ENCODE assay signal across 8 cellular contexts in genomic region chr14:60514378-60515243, GRCh38. TPM values are rescaled to one million over a fixed set of nuclear protein-coding genes. Genes with fewer than 3 reads are reported as not detected.
DNase-seq lines count a peak whose midpoint lies in the region; ATAC-seq, FAIRE-seq and TF ChIP-seq lines count a peak whose summit lies in the region.

No MANE protein-coding gene starts in this region.

- H3K4me1 ChIP-seq in OCI-LY7 (ENCODE audit: insufficient read depth, low read length, poor library complexity, severe bottlenecking) = no peaks in the 10 kb centered on the region
- peaks cover 3% of the 10 kb centered on the region for H3K4me1 ChIP-seq in endothelial cell of umbilical vein (ENCODE audit: control insufficient read depth, extremely low read depth, insufficient read depth, low read length)
- peaks cover 4 to 10% of the 10 kb centered on the region in 2 donors for H3K4me1 ChIP-seq in neuronal stem cell (ENCODE audit: control insufficient read depth in 2 of 2, insufficient read depth in 1 of 2, low read depth in 1 of 2, low read length in 2 of 2)

- no peaks in the 10 kb centered on the region for H3K9me1 ChIP-seq in endothelial cell of umbilical vein (replicated peaks; ENCODE audit: control insufficient read depth, extremely low read depth, insufficient read depth, low read length)

- H3K27ac ChIP-seq in OCI-LY7 (ENCODE audit: low read depth, low read length, poor library complexity, severe bottlenecking) (no peak overlapping the region), endothelial cell of umbilical vein (ENCODE audit: insufficient read depth, low read depth, low read length) (no peak overlapping the region), neuronal stem cell (replicated peaks; ENCODE audit: low read length) (peak overlapping the region; percentile 88)

- H3K18ac ChIP-seq in neuronal stem cell (ENCODE audit: low read length) = peak overlapping the region; percentile 97

- H3K9me3 ChIP-seq in OCI-LY7 (ENCODE audit: low read length) = no peaks in the 10 kb centered on the region
- no peaks in the 10 kb centered on the region for H3K9me3 ChIP-seq in endothelial cell of umbilical vein (replicated peaks; ENCODE audit: control insufficient read depth, insufficient read depth, low read length)
- H3K9me3 ChIP-seq in neuronal stem cell (replicated peaks in 1 of 2; ENCODE audit: control insufficient read depth in 2 of 2, insufficient read depth in 1 of 2, low read depth in 1 of 2, low read length in 2 of 2) = peaks cover 0 to 7% of the 10 kb centered on the region in 2 donors

- H3K36me3 ChIP-seq in OCI-LY7 (ENCODE audit: insufficient read depth, low read length) (no peaks in the 10 kb centered on the region), endothelial cell of umbilical vein (ENCODE audit: control insufficient read depth in 2 of 2, extremely low read depth in 1 of 2, insufficient read depth in 2 of 2, low read length in 2 of 2) (no peaks in the 10 kb centered on the region), neuronal stem cell (replicated peaks in 1 of 2; ENCODE audit: control insufficient read depth in 2 of 2, insufficient read depth in 2 of 2, low read length in 2 of 2) (no peaks in the 10 kb centered on the region)

- BruUV-seq in OCI-LY7 (replicated peaks; lab: Mats Ljungman, UMichigan) = no TSS peak
- BruUV-seq in endothelial cell of umbilical vein (replicated peaks; lab: Mats Ljungman, UMichigan) = no TSS peak

- H3K9ac ChIP-seq in endothelial cell of umbilical vein (replicated peaks; ENCODE audit: extremely low read depth, insufficient read depth, low read length) (no peak overlapping the region), neuronal stem cell (ENCODE audit: low read depth, low read length, poor library complexity) (no peak overlapping the region)

- H2AFZ ChIP-seq in OCI-LY7 (ENCODE audit: low read length) (peak overlapping the region; percentile 40; the same call in 1 of the 2 replicates), endothelial cell of umbilical vein (ENCODE audit: low read depth, low read length) (peak overlapping the region; percentile 58), neuronal stem cell (ENCODE audit: low read length) (peak overlapping the region; percentile 93)

- H3K4me3 ChIP-seq in OCI-LY7 (ENCODE audit: low read depth, low read length, poor library complexity, severe bottlenecking) (no peak overlapping the region), endothelial cell of umbilical vein (replicated peaks in 1 of 3; ENCODE audit: insufficient read depth in 1 of 3, low read depth in 1 of 3, low read length in 3 of 3) (peak overlapping the region; percentile 11 to 40 (median 13)), neuronal stem cell (ENCODE audit: low read length in 2 of 2) (peak overlapping the region; percentile 42 to 75)

- H4K8ac ChIP-seq in neuronal stem cell (ENCODE audit: low read depth, low read length) = no peak overlapping the region

- no peak for TF ChIP-seq POLR2A in endothelial cell of umbilical vein (IDR thresholded peaks at IDR 0.05; ENCODE audit: low read depth, low read length)

- peak overlapping the region; percentile 88 for H2BK15ac ChIP-seq in neuronal stem cell (ENCODE audit: low read length)

- H3K4me2 ChIP-seq in OCI-LY7 (ENCODE audit: low read length) (peak overlapping the region; percentile 27; the same call in 1 of the 2 replicates), endothelial cell of umbilical vein (ENCODE audit: insufficient read depth, low read length) (peak overlapping the region; percentile 61), neuronal stem cell (ENCODE audit: insufficient read depth, low read length, poor library complexity, severe bottlenecking) (peak overlapping the region; percentile 74)

- WGBS in neuronal stem cell (ENCODE audit: extremely low coverage in 2 of 2, insufficient read length in 2 of 2, insufficient replicate concordance in 1 of 2), 2 donors = no CpG with 5 or more reads among the region's 70 CpGs

- no peaks in the 10 kb centered on the region for H4K20me1 ChIP-seq in OCI-LY7 (ENCODE audit: insufficient read depth, low read length)
- H4K20me1 ChIP-seq in endothelial cell of umbilical vein (replicated peaks; ENCODE audit: control insufficient read depth, extremely low read depth, insufficient read depth, low read length) = no peaks in the 10 kb centered on the region

- H2BK12ac ChIP-seq in neuronal stem cell (ENCODE audit: low read length) = peak overlapping the region; percentile 50

- no peak overlapping the region for H2BK5ac ChIP-seq in neuronal stem cell (ENCODE audit: low read length)

- no peak overlapping the region for H3K14ac ChIP-seq in neuronal stem cell (ENCODE audit: low read length)

- H3K4ac ChIP-seq in neuronal stem cell (ENCODE audit: low read length) = no peak overlapping the region

- no peak overlapping the region for H2AK5ac ChIP-seq in neuronal stem cell (ENCODE audit: low read depth, low read length)

- H2BK120ac ChIP-seq in neuronal stem cell (ENCODE audit: low read depth, low read length) = peak overlapping the region; percentile 99

- peaks cover 66 to 96% of the 10 kb centered on the region in 2 experiments for H3K27me3 ChIP-seq in endothelial cell of umbilical vein (ENCODE audit: control insufficient read depth in 2 of 2, insufficient read depth in 2 of 2, low read length in 2 of 2)
- peaks cover 22 to 83% (median 38%) of the 10 kb centered on the region in 3 experiments for H3K27me3 ChIP-seq in neuronal stem cell (ENCODE audit: control insufficient read depth in 3 of 3, insufficient read depth in 3 of 3, low read depth in 1 of 3, low read length in 3 of 3)

- no peaks in the 10 kb centered on the region for H3K79me1 ChIP-seq in neuronal stem cell (ENCODE audit: low read depth, low read length)

- TF ChIP-seq CTCF in OCI-LY7 (conservative IDR thresholded peaks at IDR 0.05; ENCODE audit: low read length) (peak; percentile 36; the same call in 1 of the 2 replicates), endothelial cell of umbilical vein (IDR thresholded peaks at IDR 0.05; ENCODE audit: extremely low read depth in 1 of 2, insufficient read depth in 1 of 2, low read depth in 1 of 2, low read length in 2 of 2) (peak; percentile 48 to 49)

- no peak overlapping the region for H4K91ac ChIP-seq in neuronal stem cell (ENCODE audit: low read depth, low read length, poor library complexity)

- POLR2A ChIA-PET in OCI-LY7 (lab: Charles Lee) (interaction anchor here (0.7 kb wide), 2 partner anchors 383 to 502 kb away, joined by 3 read pairs; no protein-coding TSS in a partner anchor), endothelial cell of umbilical vein (lab: Charles Lee) (no interaction called here)

- DNase-seq in EL (peak; percentile 16), OCI-LY7 (ENCODE audit: low spot score) (no peak), endothelial cell of umbilical vein (ENCODE audit: low read depth, low spot score) (no peak), neuronal stem cell (ENCODE audit: low spot score) (peak; percentile 94), anterior cingulate cortex (lab: John Stamatoyannopoulos, UW) (no peak), NOMO-1 treated with DMSO at 0.1 percent for 48 hours (lab: John Stamatoyannopoulos, UW; ENCODE audit: unreplicated experiment) (no peak), ureter (ENCODE audit: low spot score) (no peak)

- no peak overlapping the region for H3K23ac ChIP-seq in neuronal stem cell (ENCODE audit: low read depth, low read length, poor library complexity)

- no peak for FAIRE-seq in endothelial cell of umbilical vein (lab: Jason Lieb, UNC)

- ATAC-seq in HG02798 (IDR thresholded peaks at IDR 0.05; ENCODE audit: poor library complexity, unreplicated experiment) = peak; percentile 57

- CTCF ChIA-PET in OCI-LY7 (lab: Charles Lee; ENCODE audit: unreplicated experiment) = no interaction called here
- CTCF ChIA-PET in endothelial cell of umbilical vein (lab: Charles Lee) = interaction anchor here (1.0 to 1.4 kb wide), 4 partner anchors 9 to 248 kb away, joined by 3 to 5 read pairs (median 4); no protein-coding TSS in a partner anchor

- H3K79me2 ChIP-seq in OCI-LY7 (ENCODE audit: insufficient read depth, low read depth, low read length) (no peaks in the 10 kb centered on the region), endothelial cell of umbilical vein (ENCODE audit: control insufficient read depth, insufficient read depth, low read length) (no peaks in the 10 kb centered on the region)

- no peaks in the 10 kb centered on the region for H3K9me2 ChIP-seq in OCI-LY7 (ENCODE audit: insufficient read depth, low read length)

- intact Hi-C loops in OCI-LY7 (cut with micrococcal nuclease; ENCODE audit: unreplicated experiment) (no loop called here), endothelial cell of umbilical vein (cut with micrococcal nuclease) (loop anchor here (5.0 kb wide), 1 partner anchor 247 kb away; no protein-coding TSS in a partner anchor)

- dilution Hi-C loops in endothelial cell of umbilical vein (cut with MboI; ENCODE audit: extremely low pct_ligation_motif_present, low sequenced_read_pairs) = no loop called here

TF ChIP-seq in endothelial cell of umbilical vein, 7 proteins besides CTCF, POLR2A, EP300 and RAD21 (continues in another document):
- peak; percentile 7 for TF ChIP-seq EZH2 (IDR thresholded peaks at IDR 0.05; ENCODE audit: borderline replicate concordance, low read depth, low read length, severe bottlenecking)

RNA-seq across cellular contexts. Expression of gene SIX6, which starts 5.7 kb away (rescaled TPM):
- total RNA-seq in OCI-LY7 (2014; rRNA removed; shearing (Covaris generic)) = not detected in 2 replicates
- total RNA-seq in OCI-LY7 (2022) (not detected in 2 replicates), endothelial cell of umbilical vein (not detected in 2 replicates), ureter (not detected)
- not detected in 2 replicates for polyA plus RNA-seq in endothelial cell of umbilical vein
- not detected in 2 replicates for polyA plus RNA-seq in endothelial cell of umbilical vein (2011; cell fraction: cytosol; rRNA removed)
- polyA plus RNA-seq in endothelial cell of umbilical vein (2011; cell fraction: nucleus; rRNA removed) = not detected in 2 replicates
- not detected in 2 replicates for polyA plus RNA-seq in endothelial cell of umbilical vein (2012)
- polyA minus RNA-seq in endothelial cell of umbilical vein = not detected in 2 replicates
- polyA minus RNA-seq in endothelial cell of umbilical vein (2011; cell fraction: cytosol; rRNA and poly(A)+ RNA removed) = not detected
- polyA minus RNA-seq in endothelial cell of umbilical vein (2011; cell fraction: nucleus; rRNA and poly(A)+ RNA removed) = not detected in 2 replicates
- polyA plus RNA-seq in neuronal stem cell (2013, experiment 1 of 2) = 1.1 TPM
- polyA plus RNA-seq in neuronal stem cell (2013, experiment 2 of 2) = 1.1 TPM

RNA-seq across cellular contexts. Expression of gene C14orf39, which starts 28.7 kb away (rescaled TPM):
- not detected in 2 replicates for total RNA-seq in OCI-LY7 (2014; rRNA removed; shearing (Covaris generic))
- total RNA-seq in OCI-LY7 (2022) (not detected in 2 replicates), endothelial cell of umbilical vein (not detected in 2 replicates), ureter (not detected)
- polyA plus RNA-seq in endothelial cell of umbilical vein = not detected in 2 replicates
- not detected in 2 replicates for polyA plus RNA-seq in endothelial cell of umbilical vein (2011; cell fraction: cytosol; rRNA removed)
- not detected in 2 replicates for polyA plus RNA-seq in endothelial cell of umbilical vein (2011; cell fraction: nucleus; rRNA removed)
- 0.40 TPM in 1 of 2 replicates, not detected in the other for polyA plus RNA-seq in endothelial cell of umbilical vein (2012)
- polyA minus RNA-seq in endothelial cell of umbilical vein = not detected in 2 replicates
- polyA minus RNA-seq in endothelial cell of umbilical vein (2011; cell fraction: cytosol; rRNA and poly(A)+ RNA removed) = not detected
- polyA minus RNA-seq in endothelial cell of umbilical vein (2011; cell fraction: nucleus; rRNA and poly(A)+ RNA removed) = not detected in 2 replicates
- polyA plus RNA-seq in neuronal stem cell (2013, experiment 1 of 2) = 3.5 TPM
- polyA plus RNA-seq in neuronal stem cell (2013, experiment 2 of 2) = 4.2 TPM

Comparison
In these comparisons a context has a peak if more than half of its experiments do, and no peak if none do; other contexts are left out.
1. DNase-seq: peak in EL (single experiment) and neuronal stem cell (single experiment); none in OCI-LY7 (single experiment), endothelial cell of umbilical vein (single experiment), anterior cingulate cortex (0 of 58), NOMO-1 treated with DMSO at 0.1 percent for 48 hours (single experiment) and ureter (single experiment).
2. H2AFZ ChIP-seq: peak in every context shown above with its lines; median percentile 93 in neuronal stem cell; 58 in endothelial cell of umbilical vein; 40 in OCI-LY7.
3. Peak in every context shown above with its lines, with median percentiles within 50 percentile points of each other: H3K4me2 ChIP-seq.